ENCODE assay signal across 12 cellular contexts in the genomic region with DNA sequence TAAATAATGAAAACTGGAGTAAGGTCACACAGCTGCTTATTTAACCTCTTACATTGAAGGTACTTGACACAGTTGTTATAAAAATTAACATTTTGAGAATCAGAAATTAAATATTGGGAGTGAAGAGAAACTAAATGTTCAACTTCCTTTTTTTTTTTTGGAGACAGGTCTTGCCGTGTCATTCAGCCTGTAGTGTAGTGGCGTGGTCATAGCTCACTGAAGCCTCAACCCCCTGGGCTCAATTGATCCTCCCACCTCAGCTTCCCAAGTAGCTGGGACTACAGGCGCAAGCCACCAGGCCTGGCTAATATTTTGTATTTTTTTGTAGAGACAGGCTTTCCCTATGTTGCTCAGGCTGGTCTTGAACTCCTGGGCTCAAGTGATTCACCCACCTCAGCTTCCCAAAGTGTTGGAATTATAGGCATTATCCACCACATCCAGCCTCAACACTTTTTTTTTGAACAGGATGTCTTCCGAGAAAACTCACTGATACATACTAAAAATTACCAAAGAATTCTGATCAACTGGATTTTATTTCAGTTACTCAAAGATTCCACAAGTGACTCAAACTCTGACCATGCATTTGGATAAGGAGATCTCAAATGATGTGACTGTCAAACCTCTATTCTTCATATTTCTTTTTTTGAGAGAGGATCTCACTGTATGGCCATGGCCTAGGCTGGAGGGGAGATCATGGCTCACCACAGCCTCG.
"Had no signal": no experiment of that assay in that cellular context is flagged by ENCODE, and none has a peak within 500 bp of the region (broad histone marks: within the 10 kb centered on the region; RNA-seq: fewer than 3 reads in every experiment).

No MANE protein-coding gene starts in this region.

- H3K27ac ChIP-seq: body of pancreas, coronary artery, heart right ventricle, pancreas, thyroid gland, vagina had no signal

- H3K4me1 ChIP-seq: body of pancreas, heart right ventricle, pancreas, vagina had no signal

- H3K36me3 ChIP-seq: pancreas, thyroid gland, vagina had no signal

- H3K9me3 Mint-ChIP-seq: activated T-helper 2 cell treated with anti-CD3 and anti-CD28 coated beads, Interferon-gamma antibody, Interleukin-2, Interleukin-4, amounts not matched to agents 10 μg/mL and 5 μg/mL and 100 μg/mL, durations not matched to agents 14 hours and 24 hours and 36 hours had no signal

- ATAC-seq: body of pancreas, heart right ventricle, pancreas had no signal

- H3K27ac Mint-ChIP-seq: activated T-helper 2 cell treated with anti-CD3 and anti-CD28 coated beads, Interferon-gamma antibody, Interleukin-2, Interleukin-4, amounts not matched to agents 10 μg/mL and 5 μg/mL and 100 μg/mL, durations not matched to agents 14 hours and 24 hours and 36 hours had no signal

- DNase-seq: activated naive CD4-positive, alpha-beta T cell treated with anti-CD3 and anti-CD28 coated beads, Interleukin-2, amount 50 U/mL, for 16 hours; body of pancreas; central memory CD4-positive, alpha-beta T cell; effector CD4-positive, alpha-beta T cell; foreskin melanocyte; heart right ventricle; pancreas; stimulated activated CD4-positive, alpha-beta T cell treated with anti-CD3 and anti-CD28 coated beads, Interleukin-4, amount 100 ng/mL, for 1 hour; thyroid gland had no signal

- H3K27me3 ChIP-seq: body of pancreas, heart right ventricle, pancreas, thyroid gland, vagina had no signal

- H3K9me3 ChIP-seq: body of pancreas, heart right ventricle, pancreas, thyroid gland, vagina had no signal

- H3K4me3 ChIP-seq: body of pancreas, coronary artery, heart right ventricle, pancreas, thyroid gland, vagina had no signal
